17 cellular contexts compared by ENCODE assay signal in the genomic region with DNA sequence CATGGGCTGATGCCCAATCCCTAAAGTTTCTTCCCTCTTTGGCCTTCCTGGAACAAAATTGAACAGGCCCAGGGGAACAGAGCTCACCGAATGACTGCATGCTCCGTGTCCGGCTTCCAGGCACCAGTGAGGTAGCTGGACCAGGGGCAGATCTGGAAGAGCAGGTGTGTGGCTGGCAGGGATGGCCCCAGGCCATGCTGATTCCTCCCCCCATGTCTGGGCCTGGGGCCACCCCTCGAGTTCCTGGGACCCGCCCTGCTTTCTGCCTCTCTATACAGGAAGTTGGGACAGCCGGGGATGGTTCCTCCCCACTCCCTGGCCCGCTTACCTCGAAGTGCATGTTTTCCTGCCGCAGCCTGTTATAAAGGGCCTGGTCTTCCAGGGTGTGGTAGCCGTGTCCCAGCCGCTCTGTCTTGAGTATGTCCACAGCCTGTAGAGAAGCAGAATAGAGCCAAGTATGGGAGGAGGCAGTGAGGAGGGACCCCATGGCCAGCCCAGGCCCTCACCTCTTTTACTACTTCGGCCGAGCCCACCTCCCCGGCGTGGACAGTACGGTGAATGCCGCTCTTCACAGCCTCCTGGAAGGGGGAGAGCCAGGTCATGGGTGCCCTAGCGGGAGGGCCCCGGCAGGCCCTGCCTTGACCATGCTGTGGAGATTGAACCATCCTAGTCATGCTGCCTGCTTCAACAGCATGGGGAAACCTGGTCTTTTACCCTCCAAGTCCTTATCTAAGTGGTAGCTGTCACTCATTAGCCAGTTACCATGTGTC. TPM values are rescaled to one million over a fixed set of nuclear protein-coding genes. Genes with fewer than 3 reads are reported as not detected.
DNase-seq lines count a peak whose midpoint lies in the region; ATAC-seq, FAIRE-seq and TF ChIP-seq lines count a peak whose summit lies in the region.
"Had no signal": no experiment of that assay in that cellular context is flagged by ENCODE, and none has a peak within 500 bp of the region (broad histone marks: within the 10 kb centered on the region; RNA-seq: fewer than 3 reads in every experiment).

No MANE protein-coding gene starts in this region.

- TF ChIP-seq CTCF in left ventricle myocardium inferior (IDR thresholded peaks at IDR 0.05; ENCODE audit: borderline replicate concordance), result no peak
- TF ChIP-seq CTCF in right atrium auricular region (IDR thresholded peaks at IDR 0.05), result no peak
- TF ChIP-seq CTCF in DND-41 (IDR thresholded peaks at IDR 0.05; ENCODE audit: borderline replicate concordance, extremely low read depth, low read length, poor library complexity, severe bottlenecking), result no peak

- H3K27ac ChIP-seq in left ventricle myocardium inferior (replicated peaks) (peak overlapping the region; percentile 47), right atrium auricular region (no peak overlapping the region), DND-41 (ENCODE audit: low read length) (peak overlapping the region; percentile 58), KOPT-K1 (ENCODE audit: low read depth, low read length, poor library complexity, severe bottlenecking) (peak overlapping the region; percentile 2), small intestine (ENCODE audit: low read depth in 1 of 2, low read length in 1 of 2) (no peak overlapping the region)
- H3K27ac ChIP-seq: C4-2B, GM23248 had no signal

- H2AFZ ChIP-seq in DND-41 (ENCODE audit: low read depth, low read length), result no peak overlapping the region
- H2AFZ ChIP-seq: GM23248 had no signal

- DNase-seq in left ventricle myocardium inferior, result peak; percentile 11
- no peak for DNase-seq in right atrium auricular region (ENCODE audit: low spot score)
- DNase-seq in DND-41, result no peak
- DNase-seq in left ventricle myocardium superior, result peak; percentile 16
- DNase-seq in putamen (ENCODE audit: low spot score), result no peak
- no peak for DNase-seq in activated CD4-positive, alpha-beta T cell treated with anti-CD3 and anti-CD28 coated beads, Interleukin-2, amount 50 U/mL, for 48 hours
- DNase-seq in small intestine, result no peak
- DNase-seq: Caco-2; CD4-positive, alpha-beta T cell; GDM1; GM23248 had no signal

- H3K9me3 ChIP-seq in left ventricle myocardium inferior (replicated peaks), result no peaks in the 10 kb centered on the region
- H3K9me3 ChIP-seq in right atrium auricular region, result no peaks in the 10 kb centered on the region
- no peaks in the 10 kb centered on the region for H3K9me3 ChIP-seq in DND-41 (ENCODE audit: insufficient read depth, low read length, severe bottlenecking)
- no peaks in the 10 kb centered on the region for H3K9me3 ChIP-seq in KOPT-K1 (ENCODE audit: insufficient read depth, low read length, poor library complexity, severe bottlenecking)
- no peaks in the 10 kb centered on the region for H3K9me3 ChIP-seq in small intestine (ENCODE audit: control insufficient read depth, low read depth)
- H3K9me3 ChIP-seq: HAP-1 had no signal

- 93 to 96% (median 95%) methylated on average over 19 of the region's 19 CpGs for WGBS in small intestine, 3 donors

- FAIRE-seq in small intestine (lab: Jason Lieb, UNC), result no peak
- FAIRE-seq: D721Med, GM12892, GM18507 had no signal

- H3K36me3 ChIP-seq in left ventricle myocardium inferior (peaks cover 81% of the 10 kb centered on the region), right atrium auricular region (peaks cover 34% of the 10 kb centered on the region), DND-41 (ENCODE audit: insufficient read depth, low read length) (peaks cover 100% of the 10 kb centered on the region), KOPT-K1 (ENCODE audit: insufficient read depth, low read length) (peaks cover 100% of the 10 kb centered on the region), small intestine (ENCODE audit: control insufficient read depth in 2 of 2, insufficient read depth in 2 of 2, low read length in 2 of 2) (peaks cover 11 to 20% of the 10 kb centered on the region in 2 donors)

- intact Hi-C loops in left ventricle myocardium inferior (cut with micrococcal nuclease), result no loop called here
- intact Hi-C loops in left ventricle myocardium superior (cut with micrococcal nuclease), result no loop called here

- peaks cover 96% of the 10 kb centered on the region for H4K20me1 ChIP-seq in DND-41 (ENCODE audit: insufficient read depth, low read length)

- H3K4me1 ChIP-seq in left ventricle myocardium inferior, result peaks cover 39% of the 10 kb centered on the region
- peaks cover 0 to 9% of the 10 kb centered on the region in 2 donors for H3K4me1 ChIP-seq in right atrium auricular region
- no peaks in the 10 kb centered on the region; the same call in 1 of the 2 replicates for H3K4me1 ChIP-seq in DND-41 (ENCODE audit: insufficient read depth, low read length)
- H3K4me1 ChIP-seq in small intestine (ENCODE audit: control insufficient read depth in 2 of 2, insufficient read depth in 1 of 2, low read depth in 1 of 2, low read length in 1 of 2), result no peaks in the 10 kb centered on the region
- H3K4me1 ChIP-seq: Caco-2, HAP-1 had no signal

- H3K4me3 ChIP-seq in left ventricle myocardium inferior (no peak overlapping the region), right atrium auricular region (no peak overlapping the region), DND-41 (ENCODE audit: low read depth in 1 of 2, low read length in 2 of 2) (no peak overlapping the region), small intestine (ENCODE audit: low read depth in 1 of 2, low read length in 2 of 2) (no peak overlapping the region)
- H3K4me3 ChIP-seq: GM23248, HAP-1 had no signal

- ATAC-seq in DND-41 (ENCODE audit: insufficient read depth, low read depth) (peak; percentile 3; the same call in 1 of the 3 replicates), left ventricle myocardium superior (no peak)

- no peak overlapping the region for H3K4me2 ChIP-seq in DND-41 (ENCODE audit: insufficient read depth, low read length)

- peaks cover 75% of the 10 kb centered on the region for H3K79me2 ChIP-seq in DND-41 (ENCODE audit: insufficient read depth, low read length)

- H3K27me3 ChIP-seq in left ventricle myocardium inferior (ENCODE audit: low read depth) (no peaks in the 10 kb centered on the region), right atrium auricular region (no peaks in the 10 kb centered on the region), DND-41 (ENCODE audit: insufficient read depth, low read length, poor library complexity) (no peaks in the 10 kb centered on the region), small intestine (ENCODE audit: control insufficient read depth in 2 of 2, insufficient read depth in 2 of 2, low read length in 2 of 2) (no peaks in the 10 kb centered on the region)

- H3K9ac ChIP-seq in DND-41 (ENCODE audit: low read depth, low read length), result no peak overlapping the region
- H3K9ac ChIP-seq: GM23248 had no signal

RNA-seq across cellular contexts. Expression of a gene that starts 28.8 kb away (rescaled TPM):
- 6.7 TPM for total RNA-seq in left ventricle myocardium inferior
- total RNA-seq in right atrium auricular region, result 10 to 100 TPM in 1 of 2 donors, 1 to 10 TPM in 1; 6.3 to 16.7 TPM
- 8.5 TPM for total RNA-seq in left ventricle myocardium superior
- polyA plus RNA-seq in small intestine, result 100 to 1,000 TPM in 2 of 3 donors, 10 to 100 TPM in 1; 79.6 to 135 (median 123) TPM

RNA-seq across cellular contexts. Expression of a gene that starts 40.3 kb away (rescaled TPM):
- total RNA-seq in left ventricle myocardium inferior (172 TPM), right atrium auricular region (100 to 1,000 TPM; 237 to 268 TPM), left ventricle myocardium superior (195 TPM)
- polyA plus RNA-seq in small intestine, result 10 to 100 TPM; 16.3 to 47.8 (median 34.9) TPM

Comparison
In these comparisons a context has a peak if more than half of its experiments do, and no peak if none do; other contexts are left out.
1. DNase-seq: peak in left ventricle myocardium inferior (single experiment) and left ventricle myocardium superior (single experiment); none in right atrium auricular region (single experiment), DND-41 (single experiment), putamen (single experiment), activated CD4-positive, alpha-beta T cell treated with anti-CD3 and anti-CD28 coated beads, Interleukin-2, amount 50 U/mL, for 48 hours (0 of 2) and small intestine (single experiment).
2. H3K27ac ChIP-seq: peak in left ventricle myocardium inferior (single experiment), DND-41 (single experiment) and KOPT-K1 (single experiment); none in right atrium auricular region (0 of 2) and small intestine (0 of 2).